Comparison of ENCODE assay signal across 8 cellular contexts in genomic region chr17:72142097-72142496, GRCh38. TPM values are rescaled to one million over a fixed set of nuclear protein-coding genes. Genes with fewer than 3 reads are reported as not detected.
"Had no signal": no experiment of that assay in that cellular context is flagged by ENCODE, and none has a peak within 500 bp of the region (broad histone marks: within the 10 kb centered on the region; RNA-seq: fewer than 3 reads in every experiment).

No MANE protein-coding gene starts in this region.

RNA-seq across cellular contexts. Expression of gene SOX9, which starts 21.3 kb away (rescaled TPM):
- total RNA-seq: activated naive CD4-positive, alpha-beta T cell treated with anti-CD3 and anti-CD28 coated beads for 36 hours; activated naive CD4-positive, alpha-beta T cell treated with anti-CD3 and anti-CD28 coated beads, Interleukin-2, amount 50 U/mL, for 72 hours; activated naive CD8-positive, alpha-beta T cell treated with anti-CD3 and anti-CD28 coated beads for 36 hours; activated naive CD8-positive, alpha-beta T cell treated with anti-CD3 and anti-CD28 coated beads, Interleukin-2, amount 10 ng/mL, durations not matched to agents 7 days and 5 days; activated T-cell treated with anti-CD3 and anti-CD28 coated beads, Interleukin-2, amount 50 U/mL, for 72 hours; activated T-helper 1 cell treated with anti-CD3 and anti-CD28 coated beads, Interleukin-12 subunit alpha, Interleukin-12 subunit beta, Interleukin-2, Interleukin-4 antibody, amounts not matched to agents 30 ng/mL and 10 ng/mL and 1 ng/mL, durations not matched to agents 14 hours and 24 hours and 36 hours; activated T-helper 17 cell treated with anti-CD3 and anti-CD28 coated beads, Interleukin-2, amount 50 U/mL, for 72 hours; activated T-helper 2 cell treated with anti-CD3 and anti-CD28 coated beads, Interferon-gamma antibody, Interleukin-2, Interleukin-4, amounts not matched to agents 10 μg/mL and 5 μg/mL and 100 μg/mL, durations not matched to agents 14 hours and 24 hours and 36 hours had no signal
